ENCODE assay signal across 24 cellular contexts in the genomic region with DNA sequence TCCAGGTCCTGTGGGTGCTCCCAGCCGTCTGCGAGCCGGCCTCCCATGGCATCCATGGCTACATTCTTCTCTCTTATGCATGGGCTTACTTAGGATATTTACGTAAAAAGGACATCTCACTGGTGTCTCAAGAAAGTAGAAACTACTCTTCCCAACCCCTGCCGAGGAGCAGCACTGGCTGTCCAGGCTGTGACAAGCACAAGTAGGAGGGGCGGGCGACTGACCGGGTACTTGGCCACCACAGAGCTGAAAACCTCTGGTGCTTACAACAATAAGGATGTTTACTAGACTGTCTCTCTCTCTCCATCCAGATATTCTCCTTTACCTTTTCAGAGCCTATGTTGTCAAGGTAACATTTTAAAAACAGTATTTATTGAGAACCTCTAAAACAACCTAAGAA. TPM values are rescaled to one million over a fixed set of nuclear protein-coding genes. Genes with fewer than 3 reads are reported as not detected.
DNase-seq lines count a peak whose midpoint lies in the region; ATAC-seq and TF ChIP-seq lines count a peak whose summit lies in the region.
"Had no signal": no experiment of that assay in that cellular context is flagged by ENCODE, and none has a peak within 500 bp of the region (broad histone marks: within the 10 kb centered on the region; RNA-seq: fewer than 3 reads in every experiment).

No MANE protein-coding gene starts in this region.

- peaks cover 16% of the 10 kb centered on the region for H3K4me1 ChIP-seq in Karpas-422 (ENCODE audit: low read length)
- H3K4me1 ChIP-seq: A549, BE2C had no signal

- H3K27me3 ChIP-seq in Karpas-422 (ENCODE audit: low read length) (no peaks in the 10 kb centered on the region), layer of hippocampus (ENCODE audit: control insufficient read depth, insufficient read depth, low read length) (no peaks in the 10 kb centered on the region)
- H3K27me3 ChIP-seq: BE2C, MG63 had no signal

- no peaks in the 10 kb centered on the region for H3K79me2 ChIP-seq in Karpas-422 (ENCODE audit: low read length)

- peak overlapping the region; percentile 85 for H2AFZ ChIP-seq in Karpas-422 (ENCODE audit: low read length)
- H2AFZ ChIP-seq: PC-9 had no signal

- H3K4me2 ChIP-seq in Karpas-422 (ENCODE audit: low read depth, low read length, poor library complexity, severe bottlenecking): peak overlapping the region; percentile 14
- H3K4me2 ChIP-seq: A549, PC-9 had no signal

- H3K36me3 ChIP-seq in Karpas-422 (ENCODE audit: insufficient read depth, low read length): no peaks in the 10 kb centered on the region
- H3K36me3 ChIP-seq: BE2C had no signal

- no peak overlapping the region for H3K4me3 ChIP-seq in Karpas-422 (ENCODE audit: low read length)
- H3K4me3 ChIP-seq: A549, MG63, PC-9 had no signal

- H3K9ac ChIP-seq in Karpas-422 (ENCODE audit: low read length): no peak overlapping the region

- H4K20me1 ChIP-seq in Karpas-422 (ENCODE audit: insufficient read depth, low read depth, low read length): no peaks in the 10 kb centered on the region

- no peak for TF ChIP-seq CTCF in omental fat pad (IDR thresholded peaks at IDR 0.05)

- H3K9me3 ChIP-seq in Karpas-422 (ENCODE audit: low read length): no peaks in the 10 kb centered on the region
- H3K9me3 ChIP-seq: A549, BE2C, MG63 had no signal

- ATAC-seq in omental fat pad (ENCODE audit: low FRiP score): no peak
- ATAC-seq: A549 had no signal

- no peak overlapping the region for H3K27ac ChIP-seq in Karpas-422 (ENCODE audit: low read length)
- peak overlapping the region; percentile 7 for H3K27ac ChIP-seq in caudate nucleus (ENCODE audit: low read depth, low read length)
- H3K27ac ChIP-seq in layer of hippocampus (ENCODE audit: low read depth, low read length): peak overlapping the region; percentile 72
- peak overlapping the region; percentile 7 for H3K27ac ChIP-seq in substantia nigra (ENCODE audit: low read depth, low read length, poor library complexity, severe bottlenecking)
- H3K27ac ChIP-seq: A549, PC-9, RWPE1 had no signal

- DNase-seq in Karpas-422 (no peak), caudate nucleus (lab: John Stamatoyannopoulos, UW) (peak in 18 of 61 donors; percentile 7 to 43 (median 24)), substantia nigra (lab: John Stamatoyannopoulos, UW) (peak in 25 of 49 donors; percentile 6 to 56 (median 35)), epidermal melanocyte (ENCODE audit: insufficient read length, low spot score) (no peak), omental fat pad (ENCODE audit: low spot score) (no peak)
- DNase-seq in activated effector memory CD4-positive, alpha-beta T cell treated with Interleukin-2 at 50 U/mL for 16 hours: no peak
- no peak for DNase-seq in activated T-cell treated with anti-CD3 and anti-CD28 coated beads, Interleukin-2, amount 50 U/mL, for 1 hour
- DNase-seq: BE2C, DMS53, EL, GF-D8, H7, HFFc6, MG63, NCI-H1417, NCI-H1694 treated with DMSO at 0.1 percent for 48 hours, NCI-H2081 treated with DMSO at 0.1 percent for 48 hours, NCI-H2171 treated with DMSO at 0.1 percent for 48 hours, NCI-H524 treated with DMSO at 0.1 percent for 48 hours, PC-9, SHP77 treated with DMSO at 0.1 percent for 48 hours had no signal

- no peaks in the 10 kb centered on the region for H3K9me2 ChIP-seq in Karpas-422 (replicated peaks; ENCODE audit: insufficient read depth, low read length)

RNA-seq across cellular contexts. Expression of gene TBC1D9B, which starts 56.3 kb away (rescaled TPM):
- 66.0 and 106 TPM in 2 replicates for total RNA-seq in Karpas-422 (2014; rRNA removed; shearing (Covaris generic); ENCODE audit: low replicate concordance)
- total RNA-seq in omental fat pad: 100 to 1,000 TPM in 2 of 4 donors, 10 to 100 TPM in 2; 85.4 to 114 (median 97.0) TPM

Comparison
In these comparisons a context has a peak if more than half of its experiments do, and no peak if none do; other contexts are left out.
1. DNase-seq: peak in substantia nigra (25 of 49); none in Karpas-422 (single experiment), epidermal melanocyte (single experiment), activated effector memory CD4-positive, alpha-beta T cell treated with Interleukin-2 at 50 U/mL for 16 hours (single experiment), activated T-cell treated with anti-CD3 and anti-CD28 coated beads, Interleukin-2, amount 50 U/mL, for 1 hour (single experiment) and omental fat pad (single experiment).